ENCODE assay signal across 1 cellular context in the genomic region with DNA sequence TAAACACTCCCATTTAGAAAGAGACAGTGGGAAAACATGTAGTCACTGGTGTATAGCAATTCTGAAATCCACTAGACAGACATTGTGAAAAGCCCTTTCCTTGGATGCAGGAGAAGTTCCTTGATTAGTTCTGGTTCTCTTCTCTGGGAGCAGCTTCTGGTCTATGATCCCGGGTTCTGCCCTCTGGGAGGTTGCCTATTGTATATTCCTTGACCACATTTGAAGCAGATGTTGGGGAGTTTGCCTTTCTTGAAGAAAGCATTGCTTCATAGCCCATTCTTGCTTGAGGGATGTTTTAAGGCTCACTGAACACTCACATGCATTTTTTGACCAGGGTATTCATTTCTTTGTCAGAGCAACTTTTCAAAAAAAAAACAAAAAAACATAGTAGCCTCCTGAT.
TF ChIP-seq lines count a peak whose summit lies in the region.

No MANE protein-coding gene starts in this region.

TF ChIP-seq in HepG2, 621 proteins besides CTCF, POLR2A, EP300 and RAD21 (continued from another document):
- TF ChIP-seq, protein P1, sequence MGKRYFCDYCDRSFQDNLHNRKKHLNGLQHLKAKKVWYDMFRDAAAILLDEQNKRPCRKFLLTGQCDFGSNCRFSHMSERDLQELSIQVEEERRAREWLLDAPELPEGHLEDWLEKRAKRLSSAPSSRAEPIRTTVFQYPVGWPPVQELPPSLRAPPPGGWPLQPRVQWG (CRISPR knock-in tag; IDR thresholded peaks at IDR 0.05; ENCODE audit: borderline replicate concordance, low read depth): no peak
- no peak for TF ChIP-seq ZSCAN29 (CRISPR knock-in tag; conservative IDR thresholded peaks at IDR 0.05)
- no peak for TF ChIP-seq HMGXB3 (CRISPR knock-in tag; IDR thresholded peaks at IDR 0.05; ENCODE audit: borderline replicate concordance)
- TF ChIP-seq, protein P2, sequence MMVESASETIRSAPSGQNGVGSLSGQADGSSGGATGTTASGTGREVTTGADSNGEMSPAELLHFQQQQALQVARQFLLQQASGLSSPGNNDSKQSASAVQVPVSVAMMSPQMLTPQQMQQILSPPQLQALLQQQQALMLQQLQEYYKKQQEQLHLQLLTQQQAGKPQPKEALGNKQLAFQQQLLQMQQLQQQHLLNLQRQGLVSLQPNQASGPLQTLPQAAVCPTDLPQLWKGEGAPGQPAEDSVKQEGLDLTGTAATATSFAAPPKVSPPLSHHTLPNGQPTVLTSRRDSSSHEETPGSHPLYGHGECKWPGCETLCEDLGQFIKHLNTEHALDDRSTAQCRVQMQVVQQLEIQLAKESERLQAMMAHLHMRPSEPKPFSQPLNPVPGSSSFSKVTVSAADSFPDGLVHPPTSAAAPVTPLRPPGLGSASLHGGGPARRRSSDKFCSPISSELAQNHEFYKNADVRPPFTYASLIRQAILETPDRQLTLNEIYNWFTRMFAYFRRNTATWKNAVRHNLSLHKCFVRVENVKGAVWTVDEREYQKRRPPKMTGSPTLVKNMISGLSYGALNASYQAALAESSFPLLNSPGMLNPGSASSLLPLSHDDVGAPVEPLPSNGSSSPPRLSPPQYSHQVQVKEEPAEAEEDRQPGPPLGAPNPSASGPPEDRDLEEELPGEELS (CRISPR knock-in tag; IDR thresholded peaks at IDR 0.05): no peak
- no peak for TF ChIP-seq ETS1 (CRISPR knock-in tag; IDR thresholded peaks at IDR 0.05)
- TF ChIP-seq RFXANK (CRISPR knock-in tag; IDR thresholded peaks at IDR 0.05): no peak
- no peak for TF ChIP-seq SMARCE1 (IDR thresholded peaks at IDR 0.05; ENCODE audit: borderline replicate concordance)
- no peak for TF ChIP-seq CREM (IDR thresholded peaks at IDR 0.05)
- no peak for TF ChIP-seq CREM (CRISPR knock-in tag; IDR thresholded peaks at IDR 0.05)
- no peak for TF ChIP-seq PHB2 (IDR thresholded peaks at IDR 0.05; ENCODE audit: partially characterized antibody)
- no peak for TF ChIP-seq SAP130 (CRISPR knock-in tag; IDR thresholded peaks at IDR 0.05; ENCODE audit: low read depth)
